38 cellular contexts compared by ENCODE assay signal in genomic region chr19:6996810-6997209, GRCh38. TPM values are rescaled to one million over a fixed set of nuclear protein-coding genes. Genes with fewer than 3 reads are reported as not detected.
"Had no signal": no experiment of that assay in that cellular context is flagged by ENCODE, and none has a peak within 500 bp of the region (broad histone marks: within the 10 kb centered on the region; RNA-seq: fewer than 3 reads in every experiment).

No MANE protein-coding gene starts in this region.

- FAIRE-seq: K562, RCC 7860 had no signal

- H3K4me1 ChIP-seq: ascending aorta had no signal

- DNase-seq: activated B cell treated with CpG ODN at 0.5 μM for 24 hours; activated CD4-positive, alpha-beta T cell treated with anti-CD3 and anti-CD28 coated beads, Interleukin-2, amount 10 ng/mL, durations not matched to agents 24 days and 14 days; activated CD4-positive, alpha-beta T cell treated with anti-CD3 and anti-CD28 coated beads, Interleukin-2, amount 50 U/mL, for 4 hours; activated CD4-positive, CD25-positive, alpha-beta regulatory T cell treated with anti-CD3 and anti-CD28 coated beads, Interleukin-2, amount 50 U/mL, for 72 hours; activated CD8-positive, alpha-beta memory T cell treated with anti-CD3 and anti-CD28 coated beads, Interleukin-2, amount 50 U/mL, for 4 hours; activated gamma-delta T cell; activated naive CD4-positive, alpha-beta T cell treated with anti-CD3 and anti-CD28 coated beads, Interleukin-2, amount 10 ng/mL, durations not matched to agents 7 days and 5 days; activated naive CD8-positive, alpha-beta T cell treated with anti-CD3 and anti-CD28 coated beads, Interleukin-2, amount 10 ng/mL, durations not matched to agents 7 days and 5 days; amygdala; NCI-H1092 treated with DMSO at 0.1 percent for 48 hours; NCI-H1417; NCI-H146; NCI-H187; NCI-H2029 treated with DMSO at 0.1 percent for 48 hours; NCI-H2107; NCI-H2171; NCI-H510A; NCI-H526; NCI-H748 treated with DMSO at 0.1 percent for 48 hours; PC-9; SIG-M5; T-helper 1 cell; T-helper 2 cell; T-helper 9 cell had no signal

- H3K4me2 ChIP-seq: PC-9 had no signal

- H3K36me3 ChIP-seq: ascending aorta, cardiac muscle cell had no signal

- H2AFZ ChIP-seq: PC-9 had no signal

- ATAC-seq: K562, Right ventricle myocardium inferior, SK-N-SH treated with all-trans-retinoic acid at 6 μM for 48 hours had no signal

- H3K27me3 Mint-ChIP-seq: activated CD4-positive, alpha-beta T cell treated with anti-CD3 and anti-CD28 coated beads, Interleukin-2, amount 10 ng/mL, durations not matched to agents 24 days and 14 days; activated naive CD4-positive, alpha-beta T cell treated with anti-CD3 and anti-CD28 coated beads, Interleukin-2, amount 10 ng/mL, durations not matched to agents 7 days and 5 days; activated naive CD8-positive, alpha-beta T cell treated with anti-CD3 and anti-CD28 coated beads, Interleukin-2, amount 10 ng/mL, durations not matched to agents 7 days and 5 days had no signal

- H3K27ac ChIP-seq: ascending aorta, cardiac muscle cell, PC-9, RWPE1, VCaP had no signal

- H3K27ac Mint-ChIP-seq: activated B cell treated with CpG ODN at 0.5 μM for 24 hours; activated naive CD4-positive, alpha-beta T cell treated with anti-CD3 and anti-CD28 coated beads, Interleukin-2, amount 10 ng/mL, durations not matched to agents 7 days and 5 days; activated naive CD8-positive, alpha-beta T cell treated with anti-CD3 and anti-CD28 coated beads, Interleukin-2, amount 10 ng/mL, durations not matched to agents 7 days and 5 days; activated T-helper 2 cell treated with anti-CD3 and anti-CD28 coated beads, Interferon-gamma antibody, Interleukin-2, Interleukin-4, amounts not matched to agents 10 μg/mL and 5 μg/mL and 100 μg/mL, durations not matched to agents 14 hours and 24 hours and 36 hours had no signal

- H3K4me3 Mint-ChIP-seq: activated B cell treated with CpG ODN at 0.5 μM for 24 hours; activated naive CD8-positive, alpha-beta T cell treated with anti-CD3 and anti-CD28 coated beads, Interleukin-2, amount 10 ng/mL, durations not matched to agents 7 days and 5 days; central memory CD8-positive, alpha-beta T cell had no signal

- H3K9me3 ChIP-seq: ascending aorta had no signal

- H3K4me3 ChIP-seq: ascending aorta, cardiac muscle cell, K562, PC-9 had no signal

- H3K27me3 ChIP-seq: ascending aorta, cardiac muscle cell had no signal

- H3K4me1 Mint-ChIP-seq: central memory CD8-positive, alpha-beta T cell had no signal

RNA-seq across cellular contexts. Expression of gene MBD3L2B, which starts 24.4 kb away (rescaled TPM):
- total RNA-seq: activated B cell treated with CpG ODN at 0.5 μM for 24 hours; activated CD4-positive, alpha-beta T cell treated with anti-CD3 and anti-CD28 coated beads, Interleukin-2, amount 10 ng/mL, durations not matched to agents 24 days and 14 days; activated naive CD8-positive, alpha-beta T cell treated with anti-CD3 and anti-CD28 coated beads, Interleukin-2, amount 10 ng/mL, durations not matched to agents 7 days and 5 days; activated T-helper 2 cell treated with anti-CD3 and anti-CD28 coated beads, Interferon-gamma antibody, Interleukin-2, Interleukin-4, amounts not matched to agents 10 μg/mL and 5 μg/mL and 100 μg/mL, durations not matched to agents 14 hours and 24 hours and 36 hours; ascending aorta; cardiac muscle cell; K562; M059J; OCI-LY7; PC-9; Right ventricle myocardium inferior; SK-MEL-5 had no signal
- polyA plus RNA-seq: adipose tissue, cardiac muscle cell, K562 had no signal

RNA-seq across cellular contexts. Expression of gene MBD3L5, which starts 33.6 kb away (rescaled TPM):
- total RNA-seq: activated B cell treated with CpG ODN at 0.5 μM for 24 hours; activated CD4-positive, alpha-beta T cell treated with anti-CD3 and anti-CD28 coated beads, Interleukin-2, amount 10 ng/mL, durations not matched to agents 24 days and 14 days; activated naive CD8-positive, alpha-beta T cell treated with anti-CD3 and anti-CD28 coated beads, Interleukin-2, amount 10 ng/mL, durations not matched to agents 7 days and 5 days; activated T-helper 2 cell treated with anti-CD3 and anti-CD28 coated beads, Interferon-gamma antibody, Interleukin-2, Interleukin-4, amounts not matched to agents 10 μg/mL and 5 μg/mL and 100 μg/mL, durations not matched to agents 14 hours and 24 hours and 36 hours; ascending aorta; cardiac muscle cell; K562; M059J; OCI-LY7; PC-9; Right ventricle myocardium inferior; SK-MEL-5 had no signal
- polyA plus RNA-seq: adipose tissue, cardiac muscle cell, K562 had no signal

RNA-seq across cellular contexts. Expression of gene MBD3L4, which starts 43.2 kb away (rescaled TPM):
- total RNA-seq: activated B cell treated with CpG ODN at 0.5 μM for 24 hours; activated CD4-positive, alpha-beta T cell treated with anti-CD3 and anti-CD28 coated beads, Interleukin-2, amount 10 ng/mL, durations not matched to agents 24 days and 14 days; activated naive CD8-positive, alpha-beta T cell treated with anti-CD3 and anti-CD28 coated beads, Interleukin-2, amount 10 ng/mL, durations not matched to agents 7 days and 5 days; activated T-helper 2 cell treated with anti-CD3 and anti-CD28 coated beads, Interferon-gamma antibody, Interleukin-2, Interleukin-4, amounts not matched to agents 10 μg/mL and 5 μg/mL and 100 μg/mL, durations not matched to agents 14 hours and 24 hours and 36 hours; ascending aorta; cardiac muscle cell; K562; M059J; OCI-LY7; PC-9; Right ventricle myocardium inferior; SK-MEL-5 had no signal
- polyA plus RNA-seq: adipose tissue, cardiac muscle cell, K562 had no signal

RNA-seq across cellular contexts. Expression of gene MBD3L2, which starts 52.3 kb away (rescaled TPM):
- total RNA-seq: activated B cell treated with CpG ODN at 0.5 μM for 24 hours; activated CD4-positive, alpha-beta T cell treated with anti-CD3 and anti-CD28 coated beads, Interleukin-2, amount 10 ng/mL, durations not matched to agents 24 days and 14 days; activated naive CD8-positive, alpha-beta T cell treated with anti-CD3 and anti-CD28 coated beads, Interleukin-2, amount 10 ng/mL, durations not matched to agents 7 days and 5 days; activated T-helper 2 cell treated with anti-CD3 and anti-CD28 coated beads, Interferon-gamma antibody, Interleukin-2, Interleukin-4, amounts not matched to agents 10 μg/mL and 5 μg/mL and 100 μg/mL, durations not matched to agents 14 hours and 24 hours and 36 hours; ascending aorta; cardiac muscle cell; K562; M059J; OCI-LY7; PC-9; Right ventricle myocardium inferior; SK-MEL-5 had no signal
- polyA plus RNA-seq: adipose tissue, cardiac muscle cell, K562 had no signal
